ENCODE assay signal across 18 cellular contexts in genomic region chr19:44779150-44779549, GRCh38. TPM values are rescaled to one million over a fixed set of nuclear protein-coding genes. Genes with fewer than 3 reads are reported as not detected.
"Had no signal": no experiment of that assay in that cellular context is flagged by ENCODE, and none has a peak within 500 bp of the region (broad histone marks: within the 10 kb centered on the region; RNA-seq: fewer than 3 reads in every experiment).

No MANE protein-coding gene starts in this region.

- H3K27ac Mint-ChIP-seq: activated B cell treated with CpG ODN at 0.5 μM for 24 hours; activated CD8-positive, alpha-beta T cell treated with anti-CD3 and anti-CD28 coated beads, Interleukin-2, amount 10 ng/mL, durations not matched to agents 7 days and 5 days; activated naive CD4-positive, alpha-beta T cell treated with anti-CD3 and anti-CD28 coated beads, Interleukin-2, amount 50 U/mL, for 24 hours; memory B cell; natural killer cell treated with Interleukin-12 subunit alpha and Interleukin-12 subunit beta and Interleukin-15 and Interleukin-18, amount 100 ng/mL, for 72 hours; T-helper 1 cell treated with Interleukin-12 subunit alpha and Interleukin-12 subunit beta and Interleukin-4 antibody, amounts not matched to agents 30 μg/mL and 1 μg/mL, for 36 hours had no signal

- H3K27me3 ChIP-seq: body of pancreas had no signal

- H3K9me3 Mint-ChIP-seq: activated B cell treated with CpG ODN at 0.5 μM for 24 hours; activated naive CD4-positive, alpha-beta T cell treated with anti-CD3 and anti-CD28 coated beads, Interleukin-2, amount 50 U/mL, for 24 hours; memory B cell; natural killer cell treated with Interleukin-12 subunit alpha and Interleukin-12 subunit beta and Interleukin-15 and Interleukin-18, amount 100 ng/mL, for 72 hours; T-helper 1 cell treated with Interleukin-12 subunit alpha and Interleukin-12 subunit beta and Interleukin-4 antibody, amounts not matched to agents 30 μg/mL and 1 μg/mL, for 36 hours had no signal

- H3K27ac ChIP-seq: left lung, sigmoid colon had no signal

- DNase-seq: activated B cell treated with CpG ODN at 0.5 μM for 24 hours; activated CD4-positive, alpha-beta T cell treated with anti-CD3 and anti-CD28 coated beads for 48 hours; activated CD8-positive, alpha-beta memory T cell treated with anti-CD3 and anti-CD28 coated beads, Interleukin-2, amount 50 U/mL, for 4 hours; activated CD8-positive, alpha-beta T cell treated with anti-CD3 and anti-CD28 coated beads, Interleukin-2, amount 10 ng/mL, durations not matched to agents 7 days and 5 days; activated effector memory CD4-positive, alpha-beta T cell treated with anti-CD3 and anti-CD28 coated beads, Interleukin-2, amount 50 U/mL, for 16 hours; activated T-cell treated with anti-CD3 and anti-CD28 coated beads, Interleukin-2, amount 50 U/mL, for 48 hours; amniotic stem cell; body of pancreas; cortex of kidney; kidney; left lung; nucleus accumbens; sigmoid colon; stimulated activated CD4-positive, alpha-beta T cell treated with anti-CD3 and anti-CD28 coated beads, Interleukin-2, amount 100 ng/mL, for 24 hours had no signal

- H3K4me3 ChIP-seq: body of pancreas, left lung, sigmoid colon had no signal

- H3K36me3 Mint-ChIP-seq: activated naive CD4-positive, alpha-beta T cell treated with anti-CD3 and anti-CD28 coated beads, Interleukin-2, amount 50 U/mL, for 24 hours; memory B cell; natural killer cell treated with Interleukin-12 subunit alpha and Interleukin-12 subunit beta and Interleukin-15 and Interleukin-18, amount 100 ng/mL, for 72 hours had no signal

- H3K4me3 Mint-ChIP-seq: activated B cell treated with CpG ODN at 0.5 μM for 24 hours; activated CD8-positive, alpha-beta T cell treated with anti-CD3 and anti-CD28 coated beads, Interleukin-2, amount 10 ng/mL, durations not matched to agents 7 days and 5 days; activated naive CD4-positive, alpha-beta T cell treated with anti-CD3 and anti-CD28 coated beads, Interleukin-2, amount 50 U/mL, for 24 hours; memory B cell; natural killer cell treated with Interleukin-12 subunit alpha and Interleukin-12 subunit beta and Interleukin-15 and Interleukin-18, amount 100 ng/mL, for 72 hours; T-helper 1 cell treated with Interleukin-12 subunit alpha and Interleukin-12 subunit beta and Interleukin-4 antibody, amounts not matched to agents 30 μg/mL and 1 μg/mL, for 36 hours had no signal

- H3K27me3 Mint-ChIP-seq: activated naive CD4-positive, alpha-beta T cell treated with anti-CD3 and anti-CD28 coated beads, Interleukin-2, amount 50 U/mL, for 24 hours had no signal

- H3K9me3 ChIP-seq: body of pancreas, left lung, sigmoid colon had no signal

- H3K36me3 ChIP-seq: left lung, sigmoid colon had no signal

- ATAC-seq: activated CD8-positive, alpha-beta T cell treated with anti-CD3 and anti-CD28 coated beads, Interleukin-2, amount 10 ng/mL, durations not matched to agents 7 days and 5 days; body of pancreas; left lung; natural killer cell treated with Interleukin-12 subunit alpha and Interleukin-12 subunit beta and Interleukin-15 and Interleukin-18, amount 100 ng/mL, for 72 hours had no signal

RNA-seq across cellular contexts. Expression of gene CBLC, which starts 1.5 kb away (rescaled TPM):
- total RNA-seq: activated B cell treated with CpG ODN at 0.5 μM for 24 hours; activated CD8-positive, alpha-beta T cell treated with anti-CD3 and anti-CD28 coated beads, Interleukin-2, amount 10 ng/mL, durations not matched to agents 7 days and 5 days; natural killer cell treated with Interleukin-12 subunit alpha and Interleukin-12 subunit beta and Interleukin-15 and Interleukin-18, amount 100 ng/mL, for 72 hours; sigmoid colon had no signal

RNA-seq across cellular contexts. Expression of gene BCAM, which starts 29.8 kb away (rescaled TPM):
- total RNA-seq: activated B cell treated with CpG ODN at 0.5 μM for 24 hours; activated CD8-positive, alpha-beta T cell treated with anti-CD3 and anti-CD28 coated beads, Interleukin-2, amount 10 ng/mL, durations not matched to agents 7 days and 5 days; natural killer cell treated with Interleukin-12 subunit alpha and Interleukin-12 subunit beta and Interleukin-15 and Interleukin-18, amount 100 ng/mL, for 72 hours had no signal
